Comparison of ENCODE assay signal across 34 cellular contexts in genomic region chr1:112879834-112880233, GRCh38.
"Had no signal": no experiment of that assay in that cellular context is flagged by ENCODE, and none has a peak within 500 bp of the region (broad histone marks: within the 10 kb centered on the region; RNA-seq: fewer than 3 reads in every experiment).

No MANE protein-coding gene starts in this region.

- H3K4me1 ChIP-seq: ascending aorta had no signal

- H3K36me3 ChIP-seq: ascending aorta, cardiac muscle cell had no signal

- H3K27ac Mint-ChIP-seq: activated B cell treated with CpG ODN at 0.5 μM for 24 hours; activated CD4-positive, alpha-beta memory T cell treated with anti-CD3 and anti-CD28 coated beads, Interleukin-2, amount 10 ng/mL, durations not matched to agents 7 days and 5 days; activated CD4-positive, alpha-beta T cell treated with anti-CD3 and anti-CD28 coated beads, Interleukin-2, amount 10 ng/mL, durations not matched to agents 24 days and 14 days; activated CD8-positive, alpha-beta memory T cell treated with anti-CD3 and anti-CD28 coated beads, Interleukin-2, amount 10 ng/mL, durations not matched to agents 7 days and 5 days; activated CD8-positive, alpha-beta T cell treated with anti-CD3 and anti-CD28 coated beads, Interleukin-2, amount 10 ng/mL, durations not matched to agents 7 days and 5 days; activated naive CD4-positive, alpha-beta T cell treated with anti-CD3 and anti-CD28 coated beads, Interleukin-2, amount 10 ng/mL, durations not matched to agents 7 days and 5 days; activated naive CD4-positive, alpha-beta T cell treated with anti-CD3 and anti-CD28 coated beads, Interleukin-2, amount 50 U/mL, for 24 hours; activated naive CD8-positive, alpha-beta T cell; activated naive CD8-positive, alpha-beta T cell treated with anti-CD3 and anti-CD28 coated beads, Interleukin-2, amount 10 ng/mL, durations not matched to agents 7 days and 5 days; activated naive CD8-positive, alpha-beta T cell treated with anti-CD3 and anti-CD28 coated beads, Interleukin-2, amount 50 U/mL, for 24 hours; activated T-cell treated with anti-CD3 and anti-CD28 coated beads, Interleukin-2, amount 50 U/mL, for 24 hours; activated T-helper 2 cell treated with anti-CD3 and anti-CD28 coated beads, Interferon-gamma antibody, Interleukin-2, Interleukin-4, amounts not matched to agents 10 μg/mL and 5 μg/mL and 100 μg/mL, durations not matched to agents 14 hours and 24 hours and 36 hours; T-cell had no signal

- ATAC-seq: activated CD8-positive, alpha-beta memory T cell treated with anti-CD3 and anti-CD28 coated beads, Interleukin-2, amount 10 ng/mL, durations not matched to agents 7 days and 5 days; activated CD8-positive, alpha-beta T cell treated with anti-CD3 and anti-CD28 coated beads, Interleukin-2, amount 10 ng/mL, durations not matched to agents 7 days and 5 days; activated naive CD8-positive, alpha-beta T cell treated with anti-CD3 and anti-CD28 coated beads, Interleukin-2, amount 50 U/mL, for 24 hours; T-cell; T-helper 17 cell had no signal

- DNase-seq: activated B cell treated with CpG ODN at 0.5 μM for 24 hours; activated CD4-positive, alpha-beta memory T cell treated with anti-CD3 and anti-CD28 coated beads, Interleukin-2, amount 10 ng/mL, durations not matched to agents 7 days and 5 days; activated CD4-positive, alpha-beta T cell treated with anti-CD3 and anti-CD28 coated beads for 4 hours; activated CD4-positive, alpha-beta T cell treated with anti-CD3 and anti-CD28 coated beads, Interleukin-2, amount 10 ng/mL, durations not matched to agents 24 days and 14 days; activated CD4-positive, alpha-beta T cell treated with anti-CD3 and anti-CD28 coated beads, Interleukin-2, amount 50 U/mL, for 1 hour; activated CD4-positive, alpha-beta T cell treated with anti-CD3 and anti-CD28 coated beads, Interleukin-2, amount 50 U/mL, for 4 hours; activated CD4-positive, CD25-positive, alpha-beta regulatory T cell treated with anti-CD3 and anti-CD28 coated beads, Interleukin-2, amount 50 U/mL, for 72 hours; activated CD8-positive, alpha-beta memory T cell treated with anti-CD3 and anti-CD28 coated beads for 24 hours; activated CD8-positive, alpha-beta memory T cell treated with anti-CD3 and anti-CD28 coated beads, Interleukin-2, amount 10 ng/mL, durations not matched to agents 7 days and 5 days; activated CD8-positive, alpha-beta memory T cell treated with anti-CD3 and anti-CD28 coated beads, Interleukin-2, amount 50 U/mL, for 48 hours; activated CD8-positive, alpha-beta T cell treated with anti-CD3 and anti-CD28 coated beads, Interleukin-2, amount 10 ng/mL, durations not matched to agents 7 days and 5 days; activated effector memory CD4-positive, alpha-beta T cell treated with Interleukin-2 at 50 U/mL for 16 hours; activated gamma-delta T cell; activated naive CD4-positive, alpha-beta T cell treated with anti-CD3 and anti-CD28 coated beads, Interleukin-2, amount 10 ng/mL, durations not matched to agents 7 days and 5 days; activated naive CD4-positive, alpha-beta T cell treated with Interleukin-2 at 50 U/mL for 16 hours; activated naive CD8-positive, alpha-beta T cell treated with anti-CD3 and anti-CD28 coated beads, Interleukin-2, amount 10 ng/mL, durations not matched to agents 7 days and 5 days; activated naive CD8-positive, alpha-beta T cell treated with anti-CD3 and anti-CD28 coated beads, Interleukin-2, amount 50 U/mL, for 24 hours; activated T-cell treated with anti-CD3 and anti-CD28 coated beads, Interleukin-2, amount 50 U/mL, for 24 hours; activated T-cell treated with anti-CD3 and anti-CD28 coated beads, Interleukin-2, amount 50 U/mL, for 48 hours; anterior cingulate cortex; caudate nucleus; cerebellar nuclear complex; T-cell; T-helper 17 cell had no signal

- H3K36me3 Mint-ChIP-seq: activated CD8-positive, alpha-beta memory T cell treated with anti-CD3 and anti-CD28 coated beads, Interleukin-2, amount 10 ng/mL, durations not matched to agents 7 days and 5 days; activated naive CD4-positive, alpha-beta T cell treated with anti-CD3 and anti-CD28 coated beads, Interleukin-2, amount 10 ng/mL, durations not matched to agents 7 days and 5 days; activated naive CD4-positive, alpha-beta T cell treated with anti-CD3 and anti-CD28 coated beads, Interleukin-2, amount 50 U/mL, for 24 hours; activated naive CD8-positive, alpha-beta T cell; activated naive CD8-positive, alpha-beta T cell treated with anti-CD3 and anti-CD28 coated beads, Interleukin-2, amount 10 ng/mL, durations not matched to agents 7 days and 5 days; brain; T-cell had no signal

- H3K4me3 Mint-ChIP-seq: activated B cell treated with CpG ODN at 0.5 μM for 24 hours; activated CD4-positive, alpha-beta memory T cell treated with anti-CD3 and anti-CD28 coated beads, Interleukin-2, amount 10 ng/mL, durations not matched to agents 7 days and 5 days; activated CD4-positive, alpha-beta T cell treated with anti-CD3 and anti-CD28 coated beads, Interleukin-2, amount 10 ng/mL, durations not matched to agents 24 days and 14 days; activated CD8-positive, alpha-beta memory T cell treated with anti-CD3 and anti-CD28 coated beads, Interleukin-2, amount 10 ng/mL, durations not matched to agents 7 days and 5 days; activated CD8-positive, alpha-beta T cell treated with anti-CD3 and anti-CD28 coated beads, Interleukin-2, amount 10 ng/mL, durations not matched to agents 7 days and 5 days; activated naive CD4-positive, alpha-beta T cell treated with anti-CD3 and anti-CD28 coated beads, Interleukin-2, amount 10 ng/mL, durations not matched to agents 7 days and 5 days; activated naive CD4-positive, alpha-beta T cell treated with anti-CD3 and anti-CD28 coated beads, Interleukin-2, amount 50 U/mL, for 24 hours; activated naive CD8-positive, alpha-beta T cell; activated naive CD8-positive, alpha-beta T cell treated with anti-CD3 and anti-CD28 coated beads, Interleukin-2, amount 10 ng/mL, durations not matched to agents 7 days and 5 days; activated naive CD8-positive, alpha-beta T cell treated with anti-CD3 and anti-CD28 coated beads, Interleukin-2, amount 50 U/mL, for 24 hours; activated T-cell treated with anti-CD3 and anti-CD28 coated beads, Interleukin-2, amount 50 U/mL, for 24 hours; brain; central memory CD8-positive, alpha-beta T cell; T-cell; T-helper 17 cell had no signal

- H3K27me3 ChIP-seq: ascending aorta, cardiac muscle cell had no signal

- H3K27me3 Mint-ChIP-seq: activated naive CD4-positive, alpha-beta T cell treated with anti-CD3 and anti-CD28 coated beads, Interleukin-2, amount 50 U/mL, for 24 hours; activated naive CD8-positive, alpha-beta T cell had no signal

- H3K4me1 Mint-ChIP-seq: activated B cell treated with CpG ODN at 0.5 μM for 24 hours; activated naive CD4-positive, alpha-beta T cell treated with anti-CD3 and anti-CD28 coated beads, Interleukin-2, amount 50 U/mL, for 24 hours; activated naive CD8-positive, alpha-beta T cell treated with anti-CD3 and anti-CD28 coated beads, Interleukin-2, amount 50 U/mL, for 24 hours; central memory CD8-positive, alpha-beta T cell; T-cell had no signal

- H3K9me3 Mint-ChIP-seq: activated B cell treated with CpG ODN at 0.5 μM for 24 hours; activated CD4-positive, alpha-beta memory T cell treated with anti-CD3 and anti-CD28 coated beads, Interleukin-2, amount 10 ng/mL, durations not matched to agents 7 days and 5 days; activated CD4-positive, alpha-beta T cell treated with anti-CD3 and anti-CD28 coated beads, Interleukin-2, amount 10 ng/mL, durations not matched to agents 24 days and 14 days; activated naive CD4-positive, alpha-beta T cell treated with anti-CD3 and anti-CD28 coated beads, Interleukin-2, amount 10 ng/mL, durations not matched to agents 7 days and 5 days; activated naive CD4-positive, alpha-beta T cell treated with anti-CD3 and anti-CD28 coated beads, Interleukin-2, amount 50 U/mL, for 24 hours; activated naive CD8-positive, alpha-beta T cell treated with anti-CD3 and anti-CD28 coated beads, Interleukin-2, amount 10 ng/mL, durations not matched to agents 7 days and 5 days; activated naive CD8-positive, alpha-beta T cell treated with anti-CD3 and anti-CD28 coated beads, Interleukin-2, amount 50 U/mL, for 24 hours; activated T-cell treated with anti-CD3 and anti-CD28 coated beads, Interleukin-2, amount 50 U/mL, for 24 hours; activated T-helper 2 cell treated with anti-CD3 and anti-CD28 coated beads, Interferon-gamma antibody, Interleukin-2, Interleukin-4, amounts not matched to agents 10 μg/mL and 5 μg/mL and 100 μg/mL, durations not matched to agents 14 hours and 24 hours and 36 hours; central memory CD8-positive, alpha-beta T cell; T-cell had no signal

- H3K9me3 ChIP-seq: ascending aorta had no signal

- H3K27ac ChIP-seq: ascending aorta, cardiac muscle cell, VCaP had no signal

- H3K4me3 ChIP-seq: ascending aorta, cardiac muscle cell had no signal

- FAIRE-seq: bronchial epithelial cell, TTC549 had no signal
